8 cellular contexts compared by ENCODE assay signal in genomic region chr20:50144362-50144761, GRCh38. TPM values are rescaled to one million over a fixed set of nuclear protein-coding genes. Genes with fewer than 3 reads are reported as not detected.
DNase-seq lines count a peak whose midpoint lies in the region; ATAC-seq and TF ChIP-seq lines count a peak whose summit lies in the region.

No MANE protein-coding gene starts in this region.

- H3K27ac ChIP-seq in gastrocnemius medialis, result peak overlapping the region; percentile 91 to 96 (median 94)

- no peaks in the 10 kb centered on the region for H3K27me3 ChIP-seq in gastrocnemius medialis

- DNase-seq in GM04504 (ENCODE audit: low read depth), result peak; percentile 97
- DNase-seq in SKM-1 treated with dmso at 0.1 percent for 144 hours (lab: John Stamatoyannopoulos, UW; ENCODE audit: unreplicated experiment), result peak; percentile 37
- DNase-seq in foreskin fibroblast, result peak; percentile 95 to 96
- DNase-seq in gastrocnemius medialis, result peak; percentile 75 to 90
- no peak for DNase-seq in ecto neural progenitor cell (ENCODE audit: low spot score)
- DNase-seq in epidermal melanocyte (ENCODE audit: insufficient read length, low spot score), result no peak
- no peak for DNase-seq in iPS-NIHi11 (ENCODE audit: low spot score)
- no peak for DNase-seq in activated gamma-delta T cell (lab: John Stamatoyannopoulos, UW)

- TF ChIP-seq CTCF in foreskin fibroblast (IDR thresholded peaks at IDR 0.05; ENCODE audit: low read depth, low read length) (no peak), gastrocnemius medialis (IDR thresholded peaks at IDR 0.05 in 4 of 5, conservative IDR thresholded peaks at IDR 0.05 in 1 of 5) (no peak)

- intact Hi-C loops in gastrocnemius medialis (cut with DNase I; ENCODE audit: low total_unique reads), result no loop called here

- H3K4me1 ChIP-seq in gastrocnemius medialis, result peaks cover 30 to 45% of the 10 kb centered on the region in 2 donors

- peaks cover 0 to 10% of the 10 kb centered on the region in 2 donors for H3K36me3 ChIP-seq in gastrocnemius medialis

- H3K9me3 ChIP-seq in gastrocnemius medialis, result no peaks in the 10 kb centered on the region

- peak in 1 of 2 donors; percentile 11 for TF ChIP-seq POLR2A in gastrocnemius medialis (IDR thresholded peaks at IDR 0.05)

- in situ Hi-C loops in gastrocnemius medialis (cut with MboI; ENCODE audit: low sequenced_read_pairs in 4 of 4), result no loop called here

- peak; percentile 88 to 91 for ATAC-seq in gastrocnemius medialis

- H3K4me3 ChIP-seq in foreskin fibroblast (ENCODE audit: low read depth in 1 of 2, low read length in 2 of 2), result no peak overlapping the region
- no peak overlapping the region for H3K4me3 ChIP-seq in gastrocnemius medialis

RNA-seq across cellular contexts. Expression of gene PEDS1, which starts 9.2 kb away (rescaled TPM):
- total RNA-seq in gastrocnemius medialis, result 10 to 100 TPM; 33.2 to 77.9 (median 38.2) TPM

RNA-seq across cellular contexts. Expression of gene UBE2V1, which starts 31.4 kb away (rescaled TPM):
- total RNA-seq in gastrocnemius medialis, result 10 to 100 TPM; 37.6 to 58.5 (median 46.9) TPM

RNA-seq across cellular contexts. Expression of gene CEBPB, which starts 46.3 kb away (rescaled TPM):
- 100 to 1,000 TPM; 219 to 434 (median 321) TPM for total RNA-seq in gastrocnemius medialis

Comparison
In these comparisons a context has a peak if more than half of its experiments do, and no peak if none do; other contexts are left out.
1. DNase-seq: peak in GM04504 (single experiment), SKM-1 treated with dmso at 0.1 percent for 144 hours (single experiment), foreskin fibroblast (2 of 2) and gastrocnemius medialis (2 of 2); none in ecto neural progenitor cell (single experiment), epidermal melanocyte (single experiment), iPS-NIHi11 (single experiment) and activated gamma-delta T cell (single experiment).